25 cellular contexts compared by ENCODE assay signal in the genomic region with DNA sequence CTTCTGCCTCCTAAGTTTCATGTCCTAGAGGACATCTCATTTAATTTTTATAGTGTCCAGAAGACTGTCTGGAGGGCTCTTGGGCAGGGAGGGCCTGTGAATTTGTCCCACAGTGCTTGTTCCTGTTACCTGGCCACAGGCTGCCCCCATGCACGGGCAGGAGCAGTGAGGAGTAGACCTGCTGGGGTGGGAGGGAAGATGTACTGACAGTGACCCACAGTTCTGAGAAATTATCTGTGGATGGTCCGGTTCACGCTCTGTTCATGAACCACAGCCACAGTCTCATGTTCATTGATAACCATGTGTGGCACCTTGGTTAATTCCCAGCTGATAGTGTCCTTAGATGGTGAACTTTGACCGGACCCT. TPM values are rescaled to one million over a fixed set of nuclear protein-coding genes. Genes with fewer than 3 reads are reported as not detected.
A peak's percentile ranks its signal among the peaks of the same experiment; 100 is the strongest.
DNase-seq lines count a peak whose midpoint lies in the region; ATAC-seq lines count a peak whose summit lies in the region.
"Had no signal": no experiment of that assay in that cellular context is flagged by ENCODE, and none has a peak within 500 bp of the region (broad histone marks: within the 10 kb centered on the region; RNA-seq: fewer than 3 reads in every experiment).

No MANE protein-coding gene starts in this region.

- CTCF ChIA-PET in activated CD4-positive, alpha-beta T cell treated with anti-CD3 and anti-CD28 coated beads for 36 hours (lab: Charles Lee): interaction anchor here (0.5 kb wide), 1 partner anchor 360 kb away, joined by 3 read pairs; no protein-coding TSS in a partner anchor
- CTCF ChIA-PET in naive thymus-derived CD4-positive, alpha-beta T cell (lab: Charles Lee): no interaction called here

- H3K27ac ChIP-seq in CD4-positive, CD25-positive, alpha-beta regulatory T cell (ENCODE audit: insufficient read depth, low read length, poor library complexity, severe bottlenecking): peak overlapping the region; percentile 99
- peak overlapping the region; percentile 92 for H3K27ac ChIP-seq in naive thymus-derived CD4-positive, alpha-beta T cell (ENCODE audit: low read depth, low read length)
- H3K27ac ChIP-seq: epithelial cell of prostate, left ventricle myocardium inferior, prostate gland had no signal

- peaks cover 56% of the 10 kb centered on the region for H3K4me1 ChIP-seq in CD4-positive, CD25-positive, alpha-beta regulatory T cell (ENCODE audit: control insufficient read depth, insufficient read depth, low read length, poor library complexity, severe bottlenecking)
- peaks cover 45% of the 10 kb centered on the region in 2 donors for H3K4me1 ChIP-seq in naive thymus-derived CD4-positive, alpha-beta T cell (ENCODE audit: control insufficient read depth in 2 of 2, insufficient read depth in 2 of 2, low read length in 2 of 2)
- H3K4me1 ChIP-seq: prostate gland had no signal

- H3K36me3 Mint-ChIP-seq in activated CD4-positive, alpha-beta T cell treated with anti-CD3 and anti-CD28 coated beads for 36 hours (ENCODE audit: low read depth): peaks cover 17% of the 10 kb centered on the region
- H3K36me3 Mint-ChIP-seq in CD4-positive, CD25-positive, alpha-beta regulatory T cell: peaks cover 18% of the 10 kb centered on the region
- H3K36me3 Mint-ChIP-seq in activated T-helper 1 cell treated with anti-CD3 and anti-CD28 coated beads, Interleukin-12 subunit alpha, Interleukin-12 subunit beta, Interleukin-2, Interleukin-4 antibody, amounts not matched to agents 30 ng/mL and 10 ng/mL and 1 ng/mL, durations not matched to agents 14 hours and 24 hours and 36 hours (ENCODE audit: low read depth): peaks cover 11% of the 10 kb centered on the region
- H3K36me3 Mint-ChIP-seq in naive thymus-derived CD4-positive, alpha-beta T cell: peaks cover 0 to 15% (median 9%) of the 10 kb centered on the region in 5 donors

- H3K27me3 Mint-ChIP-seq in activated CD4-positive, alpha-beta T cell treated with anti-CD3 and anti-CD28 coated beads for 36 hours: no peaks in the 10 kb centered on the region
- peaks cover 2% of the 10 kb centered on the region for H3K27me3 Mint-ChIP-seq in CD4-positive, CD25-positive, alpha-beta regulatory T cell
- peaks cover 2% of the 10 kb centered on the region for H3K27me3 Mint-ChIP-seq in activated T-helper 1 cell treated with anti-CD3 and anti-CD28 coated beads, Interleukin-12 subunit alpha, Interleukin-12 subunit beta, Interleukin-2, Interleukin-4 antibody, amounts not matched to agents 30 ng/mL and 10 ng/mL and 1 ng/mL, durations not matched to agents 14 hours and 24 hours and 36 hours (ENCODE audit: insufficient read depth)
- peaks cover 0 to 2% (median 0%) of the 10 kb centered on the region in 5 donors for H3K27me3 Mint-ChIP-seq in naive thymus-derived CD4-positive, alpha-beta T cell

- DNase-seq in activated CD4-positive, alpha-beta T cell treated with anti-CD3 and anti-CD28 coated beads for 36 hours: no peak
- no peak for DNase-seq in activated CD4-positive, alpha-beta T cell treated with anti-CD3 and anti-CD28 coated beads, Interleukin-2, amount 50 U/mL, for 4 hours
- no peak for DNase-seq in CD4-positive, CD25-positive, alpha-beta regulatory T cell
- DNase-seq in activated T-helper 1 cell treated with anti-CD3 and anti-CD28 coated beads, Interleukin-12 subunit alpha, Interleukin-12 subunit beta, Interleukin-2, Interleukin-4 antibody, amounts not matched to agents 30 ng/mL and 10 ng/mL and 1 ng/mL, durations not matched to agents 14 hours and 24 hours and 36 hours (ENCODE audit: low spot score): no peak
- no peak for DNase-seq in naive thymus-derived CD4-positive, alpha-beta T cell
- no peak for DNase-seq in NCI-H1092 (lab: John Stamatoyannopoulos, UW)
- DNase-seq: BE2C; caudate nucleus; dorsolateral prefrontal cortex; HCEC 1CT; heart right ventricle; left ventricle myocardium inferior; NCI-H1048; NCI-H2029; NCI-H446; PC-3; stimulated activated CD4-positive, alpha-beta T cell treated with anti-CD3 and anti-CD28 coated beads, Interleukin-2, amount 100 ng/mL, for 48 hours had no signal

- peak overlapping the region; percentile 99 for H3K4me3 ChIP-seq in CD4-positive, CD25-positive, alpha-beta regulatory T cell (ENCODE audit: low read depth, low read length)
- no peak overlapping the region for H3K4me3 ChIP-seq in naive thymus-derived CD4-positive, alpha-beta T cell (ENCODE audit: low read length)
- H3K4me3 ChIP-seq: dorsolateral prefrontal cortex, heart right ventricle, left ventricle myocardium inferior, prostate gland, skin epidermis had no signal

- intact Hi-C loops in activated CD4-positive, alpha-beta T cell treated with anti-CD3 and anti-CD28 coated beads for 36 hours (cut with DNase I, micrococcal nuclease): loop anchor here (1.0 to 10.0 kb wide), 6 partner anchors 22 to 910 kb away; a partner anchor contains a TSS
- intact Hi-C loops in activated T-helper 1 cell treated with anti-CD3 and anti-CD28 coated beads, Interleukin-12 subunit alpha, Interleukin-12 subunit beta, Interleukin-2, Interleukin-4 antibody, amounts not matched to agents 30 ng/mL and 10 ng/mL and 1 ng/mL, durations not matched to agents 14 hours and 24 hours and 36 hours (cut with micrococcal nuclease): loop anchor here (2.0 kb wide), 1 partner anchor 34 kb away; no protein-coding TSS in a partner anchor
- intact Hi-C loops in naive thymus-derived CD4-positive, alpha-beta T cell (cut with micrococcal nuclease): loop anchor here in 1 of 2 donors (5.0 kb wide), 3 partner anchors 58 to 77 kb away; no protein-coding TSS in a partner anchor

- ATAC-seq in activated CD4-positive, alpha-beta T cell treated with anti-CD3 and anti-CD28 coated beads for 36 hours: no peak
- no peak for ATAC-seq in CD4-positive, CD25-positive, alpha-beta regulatory T cell (ENCODE audit: low read depth in 2 of 2)
- no peak for ATAC-seq in naive thymus-derived CD4-positive, alpha-beta T cell
- ATAC-seq in HG03520 (IDR thresholded peaks at IDR 0.05; ENCODE audit: unreplicated experiment): no peak
- ATAC-seq in GM18873 (IDR thresholded peaks at IDR 0.05; ENCODE audit: low FRiP score, unreplicated experiment): no peak
- ATAC-seq: heart right ventricle, PC-3 had no signal

- H3K4me1 Mint-ChIP-seq in activated CD4-positive, alpha-beta T cell treated with anti-CD3 and anti-CD28 coated beads for 36 hours: peaks cover 60% of the 10 kb centered on the region
- peaks cover 23 to 72% (median 48%) of the 10 kb centered on the region in 4 donors for H3K4me1 Mint-ChIP-seq in CD4-positive, CD25-positive, alpha-beta regulatory T cell
- peaks cover 55% of the 10 kb centered on the region for H3K4me1 Mint-ChIP-seq in activated T-helper 1 cell treated with anti-CD3 and anti-CD28 coated beads, Interleukin-12 subunit alpha, Interleukin-12 subunit beta, Interleukin-2, Interleukin-4 antibody, amounts not matched to agents 30 ng/mL and 10 ng/mL and 1 ng/mL, durations not matched to agents 14 hours and 24 hours and 36 hours (ENCODE audit: low read depth)
- peaks cover 26 to 74% (median 69%) of the 10 kb centered on the region in 7 donors for H3K4me1 Mint-ChIP-seq in naive thymus-derived CD4-positive, alpha-beta T cell

- peak overlapping the region; percentile 99 for H3K27ac Mint-ChIP-seq in activated CD4-positive, alpha-beta T cell treated with anti-CD3 and anti-CD28 coated beads for 36 hours
- peak overlapping the region; percentile 93 to 100 (median 96) for H3K27ac Mint-ChIP-seq in CD4-positive, CD25-positive, alpha-beta regulatory T cell
- H3K27ac Mint-ChIP-seq in activated T-helper 1 cell treated with anti-CD3 and anti-CD28 coated beads, Interleukin-12 subunit alpha, Interleukin-12 subunit beta, Interleukin-2, Interleukin-4 antibody, amounts not matched to agents 30 ng/mL and 10 ng/mL and 1 ng/mL, durations not matched to agents 14 hours and 24 hours and 36 hours: peak overlapping the region; percentile 43
- peak overlapping the region; percentile 86 to 100 (median 98) for H3K27ac Mint-ChIP-seq in naive thymus-derived CD4-positive, alpha-beta T cell

- POLR2A ChIA-PET in activated CD4-positive, alpha-beta T cell treated with anti-CD3 and anti-CD28 coated beads for 36 hours (lab: Charles Lee): no interaction called here
- POLR2A ChIA-PET in naive thymus-derived CD4-positive, alpha-beta T cell (lab: Charles Lee): interaction anchor here (1.0 to 11.6 kb wide), 4 partner anchors 8 to 62 kb away, joined by 4 to 172 read pairs (median 14); no protein-coding TSS in a partner anchor

- no peaks in the 10 kb centered on the region for H3K9me3 Mint-ChIP-seq in activated CD4-positive, alpha-beta T cell treated with anti-CD3 and anti-CD28 coated beads for 36 hours (ENCODE audit: low read depth)
- H3K9me3 Mint-ChIP-seq in CD4-positive, CD25-positive, alpha-beta regulatory T cell: peaks cover 0 to 11% (median 0%) of the 10 kb centered on the region in 7 donors
- H3K9me3 Mint-ChIP-seq in activated T-helper 1 cell treated with anti-CD3 and anti-CD28 coated beads, Interleukin-12 subunit alpha, Interleukin-12 subunit beta, Interleukin-2, Interleukin-4 antibody, amounts not matched to agents 30 ng/mL and 10 ng/mL and 1 ng/mL, durations not matched to agents 14 hours and 24 hours and 36 hours: no peaks in the 10 kb centered on the region
- H3K9me3 Mint-ChIP-seq in naive thymus-derived CD4-positive, alpha-beta T cell: peaks cover 0 to 15% (median 2%) of the 10 kb centered on the region in 11 donors

- no peaks in the 10 kb centered on the region for H3K9me3 ChIP-seq in CD4-positive, CD25-positive, alpha-beta regulatory T cell (ENCODE audit: control insufficient read depth in 2 of 2, low read length in 2 of 2)
- H3K9me3 ChIP-seq in naive thymus-derived CD4-positive, alpha-beta T cell (ENCODE audit: control insufficient read depth in 2 of 3, low read length in 3 of 3): no peaks in the 10 kb centered on the region
- H3K9me3 ChIP-seq: BE2C, heart right ventricle, left ventricle myocardium inferior, prostate gland had no signal

- peak overlapping the region; percentile 36 for H3K4me3 Mint-ChIP-seq in activated CD4-positive, alpha-beta T cell treated with anti-CD3 and anti-CD28 coated beads for 36 hours
- H3K4me3 Mint-ChIP-seq in CD4-positive, CD25-positive, alpha-beta regulatory T cell: peak overlapping the region; percentile 94 to 97 (median 96)
- H3K4me3 Mint-ChIP-seq in activated T-helper 1 cell treated with anti-CD3 and anti-CD28 coated beads, Interleukin-12 subunit alpha, Interleukin-12 subunit beta, Interleukin-2, Interleukin-4 antibody, amounts not matched to agents 30 ng/mL and 10 ng/mL and 1 ng/mL, durations not matched to agents 14 hours and 24 hours and 36 hours: peak overlapping the region; percentile 27
- H3K4me3 Mint-ChIP-seq in naive thymus-derived CD4-positive, alpha-beta T cell: peak overlapping the region in 9 of 10 donors; percentile 14 to 91 (median 59)

- H3K36me3 ChIP-seq in CD4-positive, CD25-positive, alpha-beta regulatory T cell (ENCODE audit: control insufficient read depth, insufficient read depth, low read length): peaks cover 8% of the 10 kb centered on the region
- H3K36me3 ChIP-seq in naive thymus-derived CD4-positive, alpha-beta T cell (ENCODE audit: control insufficient read depth in 2 of 3, insufficient read depth in 3 of 3, low read length in 3 of 3): no peaks in the 10 kb centered on the region
- H3K36me3 ChIP-seq: BE2C, heart right ventricle, left ventricle myocardium inferior, prostate gland had no signal

- no peaks in the 10 kb centered on the region for H3K27me3 ChIP-seq in CD4-positive, CD25-positive, alpha-beta regulatory T cell (ENCODE audit: control insufficient read depth, insufficient read depth, low read length)
- H3K27me3 ChIP-seq in naive thymus-derived CD4-positive, alpha-beta T cell (ENCODE audit: control insufficient read depth in 2 of 2, insufficient read depth in 2 of 2, low read length in 2 of 2): no peaks in the 10 kb centered on the region
- H3K27me3 ChIP-seq: dorsolateral prefrontal cortex, heart right ventricle had no signal

RNA-seq across cellular contexts. Expression of a gene that starts 18.8 kb away (rescaled TPM):
- total RNA-seq in activated CD4-positive, alpha-beta T cell treated with anti-CD3 and anti-CD28 coated beads for 36 hours: 1 to 10 TPM; 7.0 to 8.6 TPM
- 90.3 TPM for total RNA-seq in CD4-positive, CD25-positive, alpha-beta regulatory T cell
- 10 to 100 TPM; 15.9 to 22.1 (median 17.6) TPM for polyA plus RNA-seq in CD4-positive, CD25-positive, alpha-beta regulatory T cell
- total RNA-seq in activated T-helper 1 cell treated with anti-CD3 and anti-CD28 coated beads, Interleukin-12 subunit alpha, Interleukin-12 subunit beta, Interleukin-2, Interleukin-4 antibody, amounts not matched to agents 30 ng/mL and 10 ng/mL and 1 ng/mL, durations not matched to agents 14 hours and 24 hours and 36 hours: 3.4 and 3.6 TPM in 2 replicates
- 10 to 100 TPM in 4 of 5 experiments, 1 to 10 TPM in 1; 8.5 to 37.8 (median 35.5) TPM for total RNA-seq in naive thymus-derived CD4-positive, alpha-beta T cell
- polyA plus RNA-seq in naive thymus-derived CD4-positive, alpha-beta T cell: 1 to 10 TPM; 5.6 to 7.8 TPM
- total RNA-seq: A172, fibroblast of villous mesenchyme, LHCN-M2, PC-3 had no signal

Comparison
In these comparisons a context has a peak if more than half of its experiments do, and no peak if none do; other contexts are left out.
1. H3K27ac Mint-ChIP-seq: peak in every context shown above with its lines; median percentile 99 in activated CD4-positive, alpha-beta T cell treated with anti-CD3 and anti-CD28 coated beads for 36 hours; 98 in naive thymus-derived CD4-positive, alpha-beta T cell; 96 in CD4-positive, CD25-positive, alpha-beta regulatory T cell; 43 in activated T-helper 1 cell treated with anti-CD3 and anti-CD28 coated beads, Interleukin-12 subunit alpha, Interleukin-12 subunit beta, Interleukin-2, Interleukin-4 antibody, amounts not matched to agents 30 ng/mL and 10 ng/mL and 1 ng/mL, durations not matched to agents 14 hours and 24 hours and 36 hours.
2. H3K4me3 Mint-ChIP-seq: peak in every context shown above with its lines; median percentile 96 in CD4-positive, CD25-positive, alpha-beta regulatory T cell; 59 in naive thymus-derived CD4-positive, alpha-beta T cell; 36 in activated CD4-positive, alpha-beta T cell treated with anti-CD3 and anti-CD28 coated beads for 36 hours; 27 in activated T-helper 1 cell treated with anti-CD3 and anti-CD28 coated beads, Interleukin-12 subunit alpha, Interleukin-12 subunit beta, Interleukin-2, Interleukin-4 antibody, amounts not matched to agents 30 ng/mL and 10 ng/mL and 1 ng/mL, durations not matched to agents 14 hours and 24 hours and 36 hours.